Comparison of ENCODE assay signal across 8 cellular contexts in genomic region chr12:2691001-2691339, GRCh38.
DNase-seq lines count a peak whose midpoint lies in the region; ATAC-seq, FAIRE-seq and TF ChIP-seq lines count a peak whose summit lies in the region.

No MANE protein-coding gene starts in this region.

- H3K27ac ChIP-seq in cardiac muscle cell (no peak overlapping the region), right atrium auricular region (no peak overlapping the region), iPS DF 6.9 (ENCODE audit: low read length) (no peak overlapping the region)

- no peaks in the 10 kb centered on the region for H3K9me3 Mint-ChIP-seq in activated T-cell treated with anti-CD3 and anti-CD28 coated beads, Interleukin-2, amount 50 U/mL, for 24 hours

- H3K27me3 ChIP-seq in cardiac muscle cell (peaks cover 21% of the 10 kb centered on the region), right atrium auricular region (no peaks in the 10 kb centered on the region), iPS DF 6.9 (ENCODE audit: control insufficient read depth, insufficient read depth, low read length) (no peaks in the 10 kb centered on the region)

- H3K36me3 Mint-ChIP-seq in activated T-cell treated with anti-CD3 and anti-CD28 coated beads, Interleukin-2, amount 50 U/mL, for 24 hours (ENCODE audit: low read depth) = peaks cover 2% of the 10 kb centered on the region

- DNase-seq in cardiac muscle cell (ENCODE audit: low read depth in 1 of 2, low spot score in 1 of 2) (peak; percentile 30 to 51), right atrium auricular region (ENCODE audit: low spot score) (no peak), NCI-H2171 (lab: John Stamatoyannopoulos, UW) (peak; percentile 57), iPS DF 6.9 (ENCODE audit: low read depth, low spot score) (no peak), D721Med (ENCODE audit: insufficient read length, low spot score) (no peak)
- DNase-seq in activated T-cell treated with anti-CD3 and anti-CD28 coated beads, Interleukin-2, amount 50 U/mL, for 24 hours = peak; percentile 72
- DNase-seq in stimulated activated CD4-positive, alpha-beta T cell treated with anti-CD3 and anti-CD28 coated beads, Interleukin-2, amount 100 ng/mL, for 24 hours = peak; percentile 56 to 71

- FAIRE-seq in D721Med (lab: Jason Lieb, UNC) = no peak

- ATAC-seq in GM19328 (IDR thresholded peaks at IDR 0.05; ENCODE audit: unreplicated experiment) = no peak

- peaks cover 13% of the 10 kb centered on the region for H3K27me3 Mint-ChIP-seq in activated T-cell treated with anti-CD3 and anti-CD28 coated beads, Interleukin-2, amount 50 U/mL, for 24 hours

- H3K27ac Mint-ChIP-seq in activated T-cell treated with anti-CD3 and anti-CD28 coated beads, Interleukin-2, amount 50 U/mL, for 24 hours = peak overlapping the region; percentile 88

- peak; percentile 32 for TF ChIP-seq CTCF in cardiac muscle cell (IDR thresholded peaks at IDR 0.05; ENCODE audit: low read depth, low read length)
- TF ChIP-seq CTCF in right atrium auricular region (IDR thresholded peaks at IDR 0.05) = no peak
- TF ChIP-seq CTCF in D721Med (IDR thresholded peaks at IDR 0.05; ENCODE audit: insufficient read depth, missing control alignments) = no peak

- no CpG with 5 or more reads among the region's 28 CpGs for WGBS in iPS DF 6.9 (ENCODE audit: insufficient coverage, insufficient read length)

- H3K4me3 ChIP-seq in cardiac muscle cell (peak overlapping the region; percentile 15), right atrium auricular region (peak overlapping the region in 1 of 2 donors; percentile 34), iPS DF 6.9 (ENCODE audit: low read length) (peak overlapping the region; percentile 59; the same call in 1 of the 2 replicates)

- H3K9me3 ChIP-seq in cardiac muscle cell (ENCODE audit: low read depth) (no peaks in the 10 kb centered on the region), right atrium auricular region (no peaks in the 10 kb centered on the region), iPS DF 6.9 (ENCODE audit: control insufficient read depth, insufficient read depth, low read length) (no peaks in the 10 kb centered on the region)

- H3K36me3 ChIP-seq in cardiac muscle cell (peaks cover 6% of the 10 kb centered on the region), right atrium auricular region (peaks cover 54% of the 10 kb centered on the region), iPS DF 6.9 (ENCODE audit: control insufficient read depth, insufficient read depth, low read length) (no peaks in the 10 kb centered on the region)

- peaks cover 39% of the 10 kb centered on the region for H3K4me1 Mint-ChIP-seq in activated T-cell treated with anti-CD3 and anti-CD28 coated beads, Interleukin-2, amount 50 U/mL, for 24 hours (ENCODE audit: low read depth)

- no peaks in the 10 kb centered on the region for H3K4me1 ChIP-seq in cardiac muscle cell (ENCODE audit: low read depth)
- peaks cover 0 to 4% of the 10 kb centered on the region in 2 donors for H3K4me1 ChIP-seq in right atrium auricular region
- H3K4me1 ChIP-seq in iPS DF 6.9 (ENCODE audit: control insufficient read depth, insufficient read depth, low read length) = peaks cover 4% of the 10 kb centered on the region

- peak overlapping the region; percentile 81 for H3K4me3 Mint-ChIP-seq in activated T-cell treated with anti-CD3 and anti-CD28 coated beads, Interleukin-2, amount 50 U/mL, for 24 hours

Comparison
In these comparisons a context has a peak if more than half of its experiments do, and no peak if none do; other contexts are left out.
1. DNase-seq: peak in cardiac muscle cell (2 of 2), NCI-H2171 (single experiment), activated T-cell treated with anti-CD3 and anti-CD28 coated beads, Interleukin-2, amount 50 U/mL, for 24 hours (single experiment) and stimulated activated CD4-positive, alpha-beta T cell treated with anti-CD3 and anti-CD28 coated beads, Interleukin-2, amount 100 ng/mL, for 24 hours (2 of 2); none in right atrium auricular region (single experiment), iPS DF 6.9 (single experiment) and D721Med (single experiment).